9 cellular contexts compared by ENCODE assay signal in genomic region chr2:237434916-237435315, GRCh38. TPM values are rescaled to one million over a fixed set of nuclear protein-coding genes. Genes with fewer than 3 reads are reported as not detected.
DNase-seq lines count a peak whose midpoint lies in the region; ATAC-seq, FAIRE-seq and TF ChIP-seq lines count a peak whose summit lies in the region.
"Had no signal": no experiment of that assay in that cellular context is flagged by ENCODE, and none has a peak within 500 bp of the region (broad histone marks: within the 10 kb centered on the region; RNA-seq: fewer than 3 reads in every experiment).

No MANE protein-coding gene starts in this region.

- H3K36me3 Mint-ChIP-seq in HFFc6 (ENCODE audit: low read depth) (no peaks in the 10 kb centered on the region; the same call in 1 of the 2 replicates), progenitor cell of endocrine pancreas (ENCODE audit: insufficient read depth) (no peaks in the 10 kb centered on the region)

- CTCF ChIA-PET in A673 (lab: Charles Lee), result interaction anchor here (1.1 kb wide), 1 partner anchor 13 kb away, joined by 5 read pairs; no protein-coding TSS in a partner anchor

- H3K36me3 ChIP-seq in A673 (ENCODE audit: insufficient read depth, low read length, poor library complexity, severe bottlenecking), result no peaks in the 10 kb centered on the region

- no peak overlapping the region for H3K27ac ChIP-seq in A673 (ENCODE audit: low read depth, low read length, poor library complexity, severe bottlenecking)

- intact Hi-C loops in A673 (cut with micrococcal nuclease; ENCODE audit: unreplicated experiment), result no loop called here

- peak overlapping the region; percentile 19 for H3K4me3 ChIP-seq in A673 (ENCODE audit: low read depth, low read length, poor library complexity, severe bottlenecking)
- H3K4me3 ChIP-seq in fibroblast of pulmonary artery (replicated peaks; ENCODE audit: low read depth, low read length), result no peak overlapping the region

- no peaks in the 10 kb centered on the region for H3K27me3 ChIP-seq in A673 (replicated peaks; ENCODE audit: insufficient read depth, low read depth, low read length, poor library complexity)

- TF ChIP-seq CTCF in A673 (conservative IDR thresholded peaks at IDR 0.05; ENCODE audit: low read depth, low read length) (no peak), HFFc6 (IDR thresholded peaks at IDR 0.05) (no peak; the same call in 1 of the 2 replicates), fibroblast of pulmonary artery (IDR thresholded peaks at IDR 0.05; ENCODE audit: low read length, missing control alignments) (no peak), progenitor cell of endocrine pancreas (IDR thresholded peaks at IDR 0.05; ENCODE audit: unreplicated experiment) (no peak)

- H3K9me3 ChIP-seq in A673 (ENCODE audit: low read depth, low read length, poor library complexity, severe bottlenecking), result no peaks in the 10 kb centered on the region

- H3K4me3 Mint-ChIP-seq in HFFc6, result peak overlapping the region; percentile 76
- H3K4me3 Mint-ChIP-seq in progenitor cell of endocrine pancreas (ENCODE audit: low read depth), result no peak overlapping the region

- H3K9me3 Mint-ChIP-seq in HFFc6, result no peaks in the 10 kb centered on the region
- H3K9me3 Mint-ChIP-seq in progenitor cell of endocrine pancreas (ENCODE audit: low read depth), result no peaks in the 10 kb centered on the region

- peaks cover 15% of the 10 kb centered on the region for H3K4me1 ChIP-seq in A673 (ENCODE audit: insufficient read depth, low read length, poor library complexity, severe bottlenecking)

- no peak for FAIRE-seq in frontal cortex (lab: Jason Lieb, UNC)
- FAIRE-seq: colon had no signal

- H3K27ac Mint-ChIP-seq in HFFc6, result peak overlapping the region; percentile 100
- no peak overlapping the region for H3K27ac Mint-ChIP-seq in progenitor cell of endocrine pancreas

- H3K4me1 Mint-ChIP-seq in HFFc6 (ENCODE audit: low read depth) (peaks cover 83% of the 10 kb centered on the region), progenitor cell of endocrine pancreas (ENCODE audit: low read depth) (peaks cover 4% of the 10 kb centered on the region)

- no TSS peak for BruUV-seq in A673 (replicated peaks; lab: Mats Ljungman, UMichigan)

- POLR2A ChIA-PET in A673 (lab: Charles Lee; ENCODE audit: low non-redundant PET), result interaction anchor here (0.7 kb wide), 1 partner anchor 85 kb away, joined by 4 read pairs; no protein-coding TSS in a partner anchor

- DNase-seq in A673 (ENCODE audit: low spot score), result peak; percentile 73
- DNase-seq in HFFc6, result peak; percentile 58
- peak; percentile 84 to 89 for DNase-seq in activated CD4-positive, alpha-beta T cell treated with anti-CD3 and anti-CD28 coated beads, Interleukin-2, amount 50 U/mL, for 48 hours
- DNase-seq in fibroblast of pulmonary artery (ENCODE audit: low read depth), result peak; percentile 90
- peak; percentile 71 to 90 for DNase-seq in stimulated activated CD4-positive, alpha-beta T cell treated with anti-CD3 and anti-CD28 coated beads, Interleukin-4, amount 100 ng/mL, for 4 hours
- no peak for DNase-seq in frontal cortex (ENCODE audit: low spot score in 2 of 2)
- no peak for DNase-seq in progenitor cell of endocrine pancreas (ENCODE audit: low spot score, unreplicated experiment)

- no peak for ATAC-seq in HG03439 (IDR thresholded peaks at IDR 0.05; ENCODE audit: unreplicated experiment)

- H3K27me3 Mint-ChIP-seq in HFFc6 (ENCODE audit: insufficient read depth), result no peaks in the 10 kb centered on the region
- peaks cover 21% of the 10 kb centered on the region for H3K27me3 Mint-ChIP-seq in progenitor cell of endocrine pancreas

RNA-seq across cellular contexts. Expression of gene COL6A3, which starts 21.0 kb away (rescaled TPM):
- 0.86 and 2.2 TPM in 2 replicates for total RNA-seq in A673 (2021)
- total RNA-seq in HFFc6 (2021; fragmentation: NEBNext Ultra II Directional; extraction: Animal tissue kit (Norgen Biotek cat#: 25700)), result 100 to 1,000 TPM; 409 to 759 (median 458) TPM
- 12.2 TPM for total RNA-seq in frontal cortex
- total RNA-seq in progenitor cell of endocrine pancreas, result 0.82 and 1.0 TPM in 2 replicates

RNA-seq across cellular contexts. Expression of gene MLPH, which starts 52.1 kb away (rescaled TPM):
- total RNA-seq in A673 (2021), result 0.26 TPM in 1 of 2 replicates, not detected in the other
- 10 to 100 TPM; 32.0 to 44.1 (median 41.0) TPM for total RNA-seq in HFFc6 (2021; fragmentation: NEBNext Ultra II Directional; extraction: Animal tissue kit (Norgen Biotek cat#: 25700))
- 0.82 TPM for total RNA-seq in frontal cortex
- 1.2 and 1.6 TPM in 2 replicates for total RNA-seq in progenitor cell of endocrine pancreas

Comparison
In these comparisons a context has a peak if more than half of its experiments do, and no peak if none do; other contexts are left out.
1. DNase-seq: peak in A673 (single experiment), HFFc6 (single experiment), activated CD4-positive, alpha-beta T cell treated with anti-CD3 and anti-CD28 coated beads, Interleukin-2, amount 50 U/mL, for 48 hours (2 of 2), fibroblast of pulmonary artery (single experiment) and stimulated activated CD4-positive, alpha-beta T cell treated with anti-CD3 and anti-CD28 coated beads, Interleukin-4, amount 100 ng/mL, for 4 hours (2 of 2); none in frontal cortex (0 of 2) and progenitor cell of endocrine pancreas (single experiment).
2. RNA of gene COL6A3, which starts 21.0 kb away (total RNA-seq): 409 to 759 TPM in HFFc6; 12.2 TPM in frontal cortex (single experiment), 0.82 to 1.0 TPM in progenitor cell of endocrine pancreas and 0.86 to 2.2 TPM in A673; every median in the first group is over 10 times any median in the second.
3. RNA of gene MLPH, which starts 52.1 kb away (total RNA-seq): 32.0 to 44.1 TPM in HFFc6; 1.2 to 1.6 TPM in progenitor cell of endocrine pancreas, 0.82 TPM in frontal cortex (single experiment) and 0.26 TPM in A673; every median in the first group is over 10 times any median in the second.